1 cellular context compared by ENCODE assay signal in the genomic region with DNA sequence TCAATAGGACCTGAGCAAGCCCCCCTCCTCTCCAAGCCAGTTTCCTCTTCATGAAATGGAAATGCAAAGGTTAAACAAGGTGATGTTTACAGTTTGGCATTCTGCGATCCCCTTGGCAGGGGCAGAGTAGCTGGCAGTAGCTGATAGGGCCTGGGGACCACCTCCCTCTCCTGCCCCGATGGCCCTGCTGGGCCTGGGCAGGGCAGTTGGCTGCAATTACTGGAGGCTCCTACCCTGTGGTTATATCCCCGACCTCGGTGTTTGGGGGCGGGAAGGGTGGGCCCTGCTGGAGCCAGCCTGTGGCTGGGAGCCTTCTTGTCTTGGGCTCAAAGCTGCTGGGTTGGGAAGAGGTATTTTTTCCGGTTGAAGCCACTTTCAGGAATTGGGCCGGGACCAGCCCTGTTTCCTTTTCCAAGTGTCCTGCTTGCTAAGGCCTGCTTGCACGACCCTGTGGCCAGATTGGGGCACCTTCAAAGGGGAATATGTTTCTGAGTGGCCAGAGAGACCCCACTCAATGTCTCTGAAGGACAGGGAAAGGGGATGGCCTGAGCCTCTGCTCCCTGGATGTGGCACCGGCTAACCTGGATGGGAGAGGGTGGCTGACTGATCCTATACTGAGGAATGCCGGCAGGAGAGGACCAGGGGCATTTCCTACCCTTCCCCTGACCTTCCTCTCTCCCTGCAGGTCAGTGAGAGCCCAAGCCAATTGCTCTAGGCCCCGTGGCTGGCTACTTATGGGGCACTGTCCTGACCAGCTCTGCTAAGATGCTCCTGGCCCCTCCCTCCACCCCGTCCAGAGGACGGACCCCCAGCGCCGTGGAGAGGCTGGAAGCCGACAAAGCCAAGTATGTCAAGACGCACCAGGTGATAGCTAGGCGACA.
TF ChIP-seq lines count a peak whose summit lies in the region.

No MANE protein-coding gene starts in this region.

TF ChIP-seq in HepG2, 621 proteins besides CTCF, POLR2A, EP300 and RAD21:
- TF ChIP-seq ZNF703 (CRISPR knock-in tag; IDR thresholded peaks at IDR 0.05; ENCODE audit: borderline replicate concordance) (0 out of 2 replicates have a peak, but pooled peaks have one; percentile 2), ZNF878 (CRISPR knock-in tag; IDR thresholded peaks at IDR 0.05) (no peak)
TF ChIP-seq in HepG2: peak in this region for 1.
